In the genomic region with DNA sequence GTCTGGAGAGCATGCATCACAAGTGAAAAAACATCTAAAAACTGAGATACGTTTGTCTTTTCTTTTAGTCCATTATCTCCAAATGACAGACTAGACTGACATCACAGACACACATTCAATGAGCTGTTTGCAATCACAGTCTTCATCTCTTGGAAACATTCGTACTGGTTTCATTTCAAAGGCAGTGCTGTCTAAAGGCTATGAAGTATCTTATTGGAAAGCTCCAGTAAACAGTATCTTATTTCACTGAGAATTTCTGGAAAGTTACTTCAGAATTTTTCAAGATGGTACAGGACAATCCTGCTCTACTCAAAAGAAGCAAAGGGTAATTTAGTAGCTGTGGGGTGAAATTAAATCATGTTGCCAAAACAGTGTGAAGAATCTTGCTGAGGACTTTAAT, we compare ENCODE assay signal across 14 cellular contexts. TPM values are rescaled to one million over a fixed set of nuclear protein-coding genes. Genes with fewer than 3 reads are reported as not detected.
"Had no signal": no experiment of that assay in that cellular context is flagged by ENCODE, and none has a peak within 500 bp of the region (broad histone marks: within the 10 kb centered on the region; RNA-seq: fewer than 3 reads in every experiment).

No MANE protein-coding gene starts in this region.

- H3K9me3 ChIP-seq: esophagus squamous epithelium, gastroesophageal sphincter, heart right ventricle, left lung, mucosa of descending colon, pancreas had no signal

- H3K4me3 ChIP-seq: esophagus squamous epithelium, gastroesophageal sphincter, heart right ventricle, left lung, mucosa of descending colon, pancreas had no signal

- DNase-seq: activated CD4-positive, alpha-beta T cell treated with anti-CD3 and anti-CD28 coated beads, Interleukin-2, amount 10 ng/mL, durations not matched to agents 7 days and 5 days; activated CD8-positive, alpha-beta memory T cell treated with anti-CD3 and anti-CD28 coated beads for 24 hours; activated naive CD4-positive, alpha-beta T cell treated with Interleukin-2 at 50 U/mL for 16 hours; esophagus squamous epithelium; heart right ventricle; left lung; mammary epithelial cell; mucosa of descending colon; naive thymus-derived CD4-positive, alpha-beta T cell; pancreas; retina; stimulated activated CD4-positive, alpha-beta T cell treated with anti-CD3 and anti-CD28 coated beads, Interleukin-2, amount 100 ng/mL, for 48 hours; SW 1271 had no signal

- H3K4me1 ChIP-seq: gastroesophageal sphincter, left lung, pancreas had no signal

- H3K27ac ChIP-seq: esophagus squamous epithelium, gastroesophageal sphincter, left lung, pancreas had no signal

- H3K27me3 ChIP-seq: esophagus squamous epithelium, gastroesophageal sphincter, heart right ventricle, left lung, pancreas had no signal

- H3K36me3 ChIP-seq: esophagus squamous epithelium, gastroesophageal sphincter, heart right ventricle, left lung, pancreas had no signal

RNA-seq across cellular contexts. Expression of a gene that starts 53.5 kb away (rescaled TPM):
- polyA plus RNA-seq: naive thymus-derived CD4-positive, alpha-beta T cell had no signal
